In genomic region chr12:6551496-6552139, GRCh38 we compare ENCODE assay signal across 10 cellular contexts. TPM values are rescaled to one million over a fixed set of nuclear protein-coding genes. Genes with fewer than 3 reads are reported as not detected.
A peak's percentile ranks its signal among the peaks of the same experiment; 100 is the strongest.
DNase-seq lines count a peak whose midpoint lies in the region; TF ChIP-seq lines count a peak whose summit lies in the region.
"Had no signal": no experiment of that assay in that cellular context is flagged by ENCODE, and none has a peak within 500 bp of the region (broad histone marks: within the 10 kb centered on the region; RNA-seq: fewer than 3 reads in every experiment).

No MANE protein-coding gene starts in this region.

- H3K27ac Mint-ChIP-seq in endodermal cell: peak overlapping the region; percentile 65

- H3K36me3 Mint-ChIP-seq in endodermal cell (ENCODE audit: low read depth): peaks cover 40% of the 10 kb centered on the region

- POLR2A ChIA-PET in A673 (lab: Charles Lee; ENCODE audit: low non-redundant PET): no interaction called here

- H3K4me1 ChIP-seq in A673 (ENCODE audit: insufficient read depth, low read length, poor library complexity, severe bottlenecking): peaks cover 36% of the 10 kb centered on the region
- peaks cover 4% of the 10 kb centered on the region for H3K4me1 ChIP-seq in endodermal cell (ENCODE audit: control insufficient read depth, insufficient read depth, low read length)
- H3K4me1 ChIP-seq in muscle layer of duodenum (ENCODE audit: control insufficient read depth in 1 of 2, insufficient read depth in 2 of 2, low read length in 2 of 2): peaks cover 18 to 63% of the 10 kb centered on the region in 2 donors

- WGBS in endodermal cell (ENCODE audit: insufficient coverage in 1 of 2, insufficient read length in 1 of 2), 2 experiments: 89 to 94% methylated on average over 10 to 11 of the region's 11 CpGs

- DNase-seq in A673 (ENCODE audit: low spot score) (no peak), M059J (ENCODE audit: low read depth) (peak; percentile 26), endodermal cell (no peak), NCI-H510A treated with DMSO at 0.1 percent for 48 hours (lab: John Stamatoyannopoulos, UW) (no peak), globus pallidus (ENCODE audit: low spot score) (no peak), inferior parietal cortex (ENCODE audit: extremely low spot score) (no peak), NK-92 (lab: John Stamatoyannopoulos, UW; ENCODE audit: unreplicated experiment) (no peak)
- DNase-seq: KG1; stimulated activated CD4-positive, alpha-beta T cell treated with anti-CD3 and anti-CD28 coated beads, Interleukin-12 subunit alpha, Interleukin-12 subunit beta, amount 100 ng/mL, for 4 hours had no signal

- H3K4me1 Mint-ChIP-seq in endodermal cell: peaks cover 32% of the 10 kb centered on the region

- H3K27ac ChIP-seq in A673 (ENCODE audit: low read depth, low read length, poor library complexity, severe bottlenecking) (peak overlapping the region; percentile 48), endodermal cell (ENCODE audit: low read depth, low read length) (no peak overlapping the region), muscle layer of duodenum (ENCODE audit: low read length) (peak overlapping the region; percentile 96)

- H3K9me3 Mint-ChIP-seq in endodermal cell: no peaks in the 10 kb centered on the region

- CTCF ChIA-PET in A673 (lab: Charles Lee): interaction anchor here (0.6 kb wide), 1 partner anchor 136 kb away, joined by 3 read pairs; no protein-coding TSS in a partner anchor

- H3K9ac ChIP-seq in endodermal cell (ENCODE audit: extremely low read depth, low read length, poor library complexity, severe bottlenecking): no peak overlapping the region

- intact Hi-C loops in A673 (cut with micrococcal nuclease; ENCODE audit: unreplicated experiment): loop anchor here (5.0 kb wide), 1 partner anchor 146 kb away; no protein-coding TSS in a partner anchor

- TF ChIP-seq CTCF in A673 (conservative IDR thresholded peaks at IDR 0.05; ENCODE audit: low read depth, low read length): no peak
- TF ChIP-seq CTCF in endodermal cell (conservative IDR thresholded peaks at IDR 0.05): no peak

- no peak overlapping the region for H3K4me3 Mint-ChIP-seq in endodermal cell

- no peaks in the 10 kb centered on the region for H3K9me3 ChIP-seq in A673 (ENCODE audit: low read depth, low read length, poor library complexity, severe bottlenecking)
- no peaks in the 10 kb centered on the region for H3K9me3 ChIP-seq in endodermal cell (ENCODE audit: control insufficient read depth, low read length)
- H3K9me3 ChIP-seq in muscle layer of duodenum (ENCODE audit: control insufficient read depth in 1 of 2, low read length in 2 of 2): no peaks in the 10 kb centered on the region

- H3K27me3 Mint-ChIP-seq in endodermal cell (ENCODE audit: insufficient read depth): no peaks in the 10 kb centered on the region

- BruUV-seq in A673 (replicated peaks; lab: Mats Ljungman, UMichigan): no TSS peak

- H3K36me3 ChIP-seq in A673 (ENCODE audit: insufficient read depth, low read length, poor library complexity, severe bottlenecking): peaks cover 15% of the 10 kb centered on the region
- peaks cover 51% of the 10 kb centered on the region for H3K36me3 ChIP-seq in endodermal cell (ENCODE audit: control insufficient read depth, insufficient read depth, low read length)
- peaks cover 15 to 23% of the 10 kb centered on the region in 2 donors for H3K36me3 ChIP-seq in muscle layer of duodenum (ENCODE audit: control insufficient read depth in 1 of 2, insufficient read depth in 2 of 2, low read length in 2 of 2)

- H3K4me3 ChIP-seq in A673 (ENCODE audit: low read depth, low read length, poor library complexity, severe bottlenecking) (no peak overlapping the region), endodermal cell (ENCODE audit: low read length) (no peak overlapping the region), muscle layer of duodenum (ENCODE audit: low read depth in 1 of 2, low read length in 2 of 2) (peak overlapping the region; percentile 12 to 50)

- H3K27me3 ChIP-seq in A673 (replicated peaks; ENCODE audit: insufficient read depth, low read depth, low read length, poor library complexity) (no peaks in the 10 kb centered on the region), endodermal cell (ENCODE audit: control insufficient read depth, insufficient read depth, low read length, poor library complexity, severe bottlenecking) (no peaks in the 10 kb centered on the region), muscle layer of duodenum (ENCODE audit: low read depth, low read length) (no peaks in the 10 kb centered on the region)

RNA-seq across cellular contexts. Expression of gene IFFO1, which starts 4.2 kb away (rescaled TPM):
- 16.0 and 16.9 TPM in 2 replicates for total RNA-seq in A673 (2021)
- 5.4 and 13.4 TPM in 2 replicates for total RNA-seq in M059J (2014; rRNA removed; shearing (Covaris generic))
- 10 to 100 TPM; 10.9 to 30.7 TPM for total RNA-seq in endodermal cell
- polyA plus RNA-seq in endodermal cell (2013, experiment 1 of 2): 16.6 TPM
- polyA plus RNA-seq in endodermal cell (2013, experiment 2 of 2): 14.0 TPM

RNA-seq across cellular contexts. Expression of gene NOP2, which starts 16.5 kb away (rescaled TPM):
- 131 and 177 TPM in 2 replicates for total RNA-seq in A673 (2021)
- 29.8 and 47.0 TPM in 2 replicates for total RNA-seq in M059J (2014; rRNA removed; shearing (Covaris generic))
- total RNA-seq in endodermal cell: 100 to 1,000 TPM in 1 of 2 donors, 10 to 100 TPM in 1; 51.6 to 135 TPM
- 43.2 TPM for polyA plus RNA-seq in endodermal cell (2013, experiment 1 of 2)
- polyA plus RNA-seq in endodermal cell (2013, experiment 2 of 2): 38.9 TPM

RNA-seq across cellular contexts. Expression of gene GAPDH, which starts 17.3 kb away (rescaled TPM):
- 5,579 and 5,657 TPM in 2 replicates for total RNA-seq in A673 (2021)
- 6,702 and 8,157 TPM in 2 replicates for total RNA-seq in M059J (2014; rRNA removed; shearing (Covaris generic))
- total RNA-seq in endodermal cell: 1,000 to 10,000 TPM; 2,848 to 5,273 TPM
- 3,905 TPM for polyA plus RNA-seq in endodermal cell (2013, experiment 1 of 2)
- polyA plus RNA-seq in endodermal cell (2013, experiment 2 of 2): 3,777 TPM

RNA-seq across cellular contexts. Expression of gene CHD4, which starts 55.6 kb away (rescaled TPM):
- total RNA-seq in A673 (2021) (281 and 296 TPM in 2 replicates), endodermal cell (100 to 1,000 TPM; 276 to 385 TPM)
- 131 and 207 TPM in 2 replicates for total RNA-seq in M059J (2014; rRNA removed; shearing (Covaris generic))
- polyA plus RNA-seq in endodermal cell (2013, experiment 1 of 2): 300 TPM
- 277 TPM for polyA plus RNA-seq in endodermal cell (2013, experiment 2 of 2)

RNA-seq across cellular contexts. Expression of gene NCAPD2, which starts 57.7 kb away (rescaled TPM):
- total RNA-seq in A673 (2021) (125 and 128 TPM in 2 replicates), endodermal cell (100 to 1,000 TPM in 1 of 2 donors, 10 to 100 TPM in 1; 90.3 to 150 TPM)
- total RNA-seq in M059J (2014; rRNA removed; shearing (Covaris generic)): 61.8 and 117 TPM in 2 replicates
- polyA plus RNA-seq in endodermal cell (2013, experiment 1 of 2): 118 TPM
- polyA plus RNA-seq in endodermal cell (2013, experiment 2 of 2): 118 TPM

Comparison
In these comparisons a context has a peak if more than half of its experiments do, and no peak if none do; other contexts are left out.
1. H3K4me3 ChIP-seq: peak in muscle layer of duodenum (2 of 2); none in A673 (single experiment) and endodermal cell (single experiment).